23 cellular contexts compared by ENCODE assay signal in genomic region chr15:65633752-65634151, GRCh38.
"Had no signal": no experiment of that assay in that cellular context is flagged by ENCODE, and none has a peak within 500 bp of the region (broad histone marks: within the 10 kb centered on the region; RNA-seq: fewer than 3 reads in every experiment).

No MANE protein-coding gene starts in this region.

- H3K4me2 ChIP-seq: hepatocyte had no signal

- H3K79me2 ChIP-seq: hepatocyte had no signal

- H3K4me1 ChIP-seq: colonic mucosa, foreskin keratinocyte had no signal

- H2AFZ ChIP-seq: hepatocyte had no signal

- ATAC-seq: left ventricle myocardium superior; stimulated activated naive B cell treated with anti-CD40 and anti-IgM and Interleukin-4, amounts not matched to agents 10 μg/mL and 1 μg/mL and 100 μg/mL, for 72 hours; stimulated activated naive CD8-positive, alpha-beta T cell treated with anti-CD3 and anti-CD28 coated beads, Interleukin-15, amount 100 ng/mL, for 72 hours had no signal

- H3K27me3 Mint-ChIP-seq: naive B cell; stimulated activated naive B cell treated with anti-CD40 and anti-IgM and Interleukin-4, amounts not matched to agents 10 μg/mL and 1 μg/mL and 100 μg/mL, for 72 hours; stimulated activated naive CD8-positive, alpha-beta T cell treated with anti-CD3 and anti-CD28 coated beads, Interleukin-15, amount 100 ng/mL, for 72 hours had no signal

- H3K36me3 ChIP-seq: colonic mucosa, neutrophil, sigmoid colon, transverse colon had no signal

- H3K9me3 ChIP-seq: colonic mucosa, neutrophil, sigmoid colon, testis, transverse colon had no signal

- H3K4me3 ChIP-seq: colonic mucosa, hepatocyte, lung, sigmoid colon, skin epidermis, testis, transverse colon had no signal

- H3K27ac Mint-ChIP-seq: endodermal cell; stimulated activated naive B cell treated with anti-CD40 and anti-IgM and Interleukin-4, amounts not matched to agents 10 μg/mL and 1 μg/mL and 100 μg/mL, for 72 hours had no signal

- H3K27ac ChIP-seq: colonic mucosa, foreskin keratinocyte, hepatocyte, neutrophil, sigmoid colon, skin epidermis, testis, transverse colon had no signal

- DNase-seq: colonic mucosa; effector CD4-positive, alpha-beta T cell; endodermal cell; head of caudate nucleus; kidney; left cardiac atrium; left ventricle myocardium superior; mesendoderm; naive B cell; posterior cingulate gyrus; sigmoid colon; stimulated activated CD4-positive, alpha-beta T cell treated with anti-CD3 and anti-CD28 coated beads, Interleukin-2, amount 100 ng/mL, for 24 hours; stimulated activated CD4-positive, alpha-beta T cell treated with anti-CD3 and anti-CD28 coated beads, Interleukin-4, amount 100 ng/mL, for 4 hours; stimulated activated naive B cell treated with anti-CD40 and anti-IgM and Interleukin-4, amounts not matched to agents 10 μg/mL and 1 μg/mL and 100 μg/mL, for 72 hours; stimulated activated naive CD8-positive, alpha-beta T cell treated with anti-CD3 and anti-CD28 coated beads, Interleukin-15, amount 100 ng/mL, for 72 hours; testis; transverse colon had no signal

- H3K4me3 Mint-ChIP-seq: endodermal cell; naive B cell; nephron; stimulated activated naive B cell treated with anti-CD40 and anti-IgM and Interleukin-4, amounts not matched to agents 10 μg/mL and 1 μg/mL and 100 μg/mL, for 72 hours; stimulated activated naive CD8-positive, alpha-beta T cell treated with anti-CD3 and anti-CD28 coated beads, Interleukin-15, amount 100 ng/mL, for 72 hours had no signal

- H3K9me3 Mint-ChIP-seq: endodermal cell; naive B cell; nephron; stimulated activated naive B cell treated with anti-CD40 and anti-IgM and Interleukin-4, amounts not matched to agents 10 μg/mL and 1 μg/mL and 100 μg/mL, for 72 hours; stimulated activated naive CD8-positive, alpha-beta T cell treated with anti-CD3 and anti-CD28 coated beads, Interleukin-15, amount 100 ng/mL, for 72 hours had no signal

- H3K27me3 ChIP-seq: colonic mucosa, foreskin keratinocyte, hepatocyte, neutrophil, sigmoid colon, testis, transverse colon had no signal
